In genomic region chr6:116035616-116036015, GRCh38 we compare ENCODE assay signal across 2 cellular contexts.
TF ChIP-seq lines count a peak whose summit lies in the region.

No MANE protein-coding gene starts in this region.

TF ChIP-seq in liver, 16 proteins besides CTCF, POLR2A, EP300 and RAD21 (continued from another document):
- TF ChIP-seq MAX (IDR thresholded peaks at IDR 0.05) (peak; percentile 16), EGR1 (IDR thresholded peaks at IDR 0.05; ENCODE audit: low read depth in 2 of 2) (no peak), SP1 (IDR thresholded peaks at IDR 0.05) (no peak), FOXA2 (IDR thresholded peaks at IDR 0.05) (peak; percentile 47), RXRA (IDR thresholded peaks at IDR 0.05) (peak in 1 of 2 donors; percentile 20), ZBTB33 (IDR thresholded peaks at IDR 0.05) (no peak), REST (IDR thresholded peaks at IDR 0.05) (no peak), FOXA1 (IDR thresholded peaks at IDR 0.05) (no peak), HNF4A (conservative IDR thresholded peaks at IDR 0.05) (peak; percentile 5 to 39), HNF4G (IDR thresholded peaks at IDR 0.05) (no peak), YY1 (IDR thresholded peaks at IDR 0.05) (no peak), TAF1 (conservative IDR thresholded peaks at IDR 0.05) (no peak), ATF3 (IDR thresholded peaks at IDR 0.05) (no peak), JUND (IDR thresholded peaks at IDR 0.05) (no peak), NR2F2 (IDR thresholded peaks at IDR 0.05) (no peak)

TF ChIP-seq in HepG2, 621 proteins besides CTCF, POLR2A, EP300 and RAD21 (continued from another document):
- TF ChIP-seq, protein P1, sequence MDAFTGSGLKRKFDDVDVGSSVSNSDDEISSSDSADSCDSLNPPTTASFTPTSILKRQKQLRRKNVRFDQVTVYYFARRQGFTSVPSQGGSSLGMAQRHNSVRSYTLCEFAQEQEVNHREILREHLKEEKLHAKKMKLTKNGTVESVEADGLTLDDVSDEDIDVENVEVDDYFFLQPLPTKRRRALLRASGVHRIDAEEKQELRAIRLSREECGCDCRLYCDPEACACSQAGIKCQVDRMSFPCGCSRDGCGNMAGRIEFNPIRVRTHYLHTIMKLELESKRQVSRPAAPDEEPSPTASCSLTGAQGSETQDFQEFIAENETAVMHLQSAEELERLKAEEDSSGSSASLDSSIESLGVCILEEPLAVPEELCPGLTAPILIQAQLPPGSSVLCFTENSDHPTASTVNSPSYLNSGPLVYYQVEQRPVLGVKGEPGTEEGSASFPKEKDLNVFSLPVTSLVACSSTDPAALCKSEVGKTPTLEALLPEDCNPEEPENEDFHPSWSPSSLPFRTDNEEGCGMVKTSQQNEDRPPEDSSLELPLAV (CRISPR knock-in tag; conservative IDR thresholded peaks at IDR 0.05; ENCODE audit: low read depth), result no peak
- no peak for TF ChIP-seq STAT5B (CRISPR knock-in tag; IDR thresholded peaks at IDR 0.05)
- no peak for TF ChIP-seq ZNF589 (CRISPR knock-in tag; conservative IDR thresholded peaks at IDR 0.05)
- no peak for TF ChIP-seq SIX4 (CRISPR knock-in tag; IDR thresholded peaks at IDR 0.05)
- no peak for TF ChIP-seq NFE2L1 (CRISPR knock-in tag; IDR thresholded peaks at IDR 0.05; ENCODE audit: borderline replicate concordance)
- TF ChIP-seq POLR2G (IDR thresholded peaks at IDR 0.05; ENCODE audit: low read depth, low read length), result no peak
- TF ChIP-seq FOXA3 (CRISPR knock-in tag; IDR thresholded peaks at IDR 0.05), result no peak
- no peak for TF ChIP-seq TFDP2 (CRISPR knock-in tag; IDR thresholded peaks at IDR 0.05)
- no peak for TF ChIP-seq KAT2B (IDR thresholded peaks at IDR 0.05; ENCODE audit: borderline replicate concordance, low read depth, low read length)
- TF ChIP-seq ZNF660 (CRISPR knock-in tag; IDR thresholded peaks at IDR 0.05; ENCODE audit: borderline replicate concordance, low read depth), result no peak
- no peak for TF ChIP-seq ZNF775 (CRISPR knock-in tag; IDR thresholded peaks at IDR 0.05; ENCODE audit: borderline replicate concordance)
- no peak for TF ChIP-seq NR2C2 (CRISPR knock-in tag; IDR thresholded peaks at IDR 0.05; ENCODE audit: borderline replicate concordance)
- TF ChIP-seq MIXL1 (CRISPR knock-in tag; IDR thresholded peaks at IDR 0.05), result no peak
- TF ChIP-seq ZNF331 (CRISPR knock-in tag; IDR thresholded peaks at IDR 0.05), result no peak
- no peak for TF ChIP-seq ZNF558 (CRISPR knock-in tag; IDR thresholded peaks at IDR 0.05; ENCODE audit: borderline replicate concordance)
- TF ChIP-seq ZNF276 (CRISPR knock-in tag; IDR thresholded peaks at IDR 0.05; ENCODE audit: low read depth), result no peak
